ENCODE assay signal across 16 cellular contexts in the genomic region with DNA sequence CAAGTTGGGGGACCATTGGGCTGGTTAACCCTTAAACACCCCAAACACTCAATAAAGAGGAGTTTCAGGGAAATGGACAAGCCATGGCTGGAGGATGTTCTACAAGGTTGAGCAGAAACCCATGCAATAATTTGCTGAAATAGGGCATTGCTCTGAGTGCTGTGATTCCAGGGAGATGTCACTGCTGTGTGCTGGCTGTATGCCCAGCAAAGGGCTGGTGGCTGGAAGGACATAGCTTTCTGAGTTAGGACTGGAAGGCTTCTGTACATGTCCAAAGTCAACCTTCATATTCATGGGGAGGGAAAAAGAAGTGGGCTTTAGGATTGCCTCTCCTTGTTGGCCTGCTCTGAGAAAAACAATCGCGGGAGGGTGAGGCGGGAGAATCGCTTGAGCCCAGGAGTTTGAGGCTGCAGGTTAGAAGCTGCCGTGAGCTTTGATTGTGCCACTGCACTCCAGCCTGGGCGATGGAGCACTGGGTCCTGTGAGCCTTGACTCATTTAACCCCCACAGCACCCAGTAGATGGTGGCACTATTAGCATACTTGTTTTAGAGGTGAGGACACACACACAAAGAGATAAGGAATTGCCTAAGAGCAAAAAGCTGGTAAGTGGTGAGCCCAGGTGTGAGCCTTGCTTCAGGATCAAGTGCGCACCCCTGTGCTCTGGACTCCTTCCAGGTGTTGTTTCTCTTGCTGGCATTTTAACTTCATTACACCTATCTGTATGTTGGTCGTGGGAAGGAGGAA. TPM values are rescaled to one million over a fixed set of nuclear protein-coding genes. Genes with fewer than 3 reads are reported as not detected.
A peak's percentile ranks its signal among the peaks of the same experiment; 100 is the strongest.
DNase-seq lines count a peak whose midpoint lies in the region; ATAC-seq, FAIRE-seq and TF ChIP-seq lines count a peak whose summit lies in the region.
"Had no signal": no experiment of that assay in that cellular context is flagged by ENCODE, and none has a peak within 500 bp of the region (broad histone marks: within the 10 kb centered on the region; RNA-seq: fewer than 3 reads in every experiment).

No MANE protein-coding gene starts in this region.

- POLR2A ChIA-PET in CD4-positive, alpha-beta T cell (lab: Charles Lee) = interaction anchor here (1.3 to 2.3 kb wide), 3 partner anchors 46 to 153 kb away, joined by 4 to 6 read pairs (median 5); a partner anchor contains a TSS
- POLR2A ChIA-PET in K562 (lab: Yijun Ruan, JAX) = interaction anchor here (0.6 to 0.7 kb wide), 2 partner anchors 11 kb away, joined by 3 read pairs; no protein-coding TSS in a partner anchor

- peak overlapping the region; percentile 71 for H3K4me2 ChIP-seq in GM23338
- H3K4me2 ChIP-seq in K562 (ENCODE audit: insufficient read depth, low read length) = 0 out of 2 replicates have a peak overlapping the region, but pooled peaks have one; percentile 28

- 12% methylated on average over 8 of the region's 8 CpGs for WGBS in K562 (ENCODE audit: insufficient coverage, low coverage, missing lambda C conversion rate)

- TF ChIP-seq POLR2A in K562 (conservative IDR thresholded peaks at IDR 0.05) = no peak

- H3K4me1 ChIP-seq in GM23338 (ENCODE audit: insufficient read depth) (peaks cover 8% of the 10 kb centered on the region; the same call in 1 of the 2 replicates), K562 (replicated peaks in 1 of 2; ENCODE audit: control insufficient read depth in 2 of 2, insufficient read depth in 2 of 2, low read length in 2 of 2) (peaks cover 0 to 4% of the 10 kb centered on the region in 2 experiments; a peak in 1 of 5 replicates)

- H3K4me3 ChIP-seq in GM23338 (peak overlapping the region; percentile 47), K562 (no peak overlapping the region)

- H3K79me2 ChIP-seq in GM23338 (replicated peaks; ENCODE audit: insufficient read depth) (no peaks in the 10 kb centered on the region), K562 (ENCODE audit: control insufficient read depth, insufficient read depth, low read length) (no peaks in the 10 kb centered on the region)

- H3K36me3 Mint-ChIP-seq in CD4-positive, alpha-beta T cell (ENCODE audit: low read depth) = no peaks in the 10 kb centered on the region
- H3K36me3 Mint-ChIP-seq in GM23338 (ENCODE audit: low read depth) = no peaks in the 10 kb centered on the region
- H3K36me3 Mint-ChIP-seq: immature natural killer cell had no signal

- no TSS peak for BruUV-seq in K562 (replicated peaks; lab: Mats Ljungman, UMichigan)

- no peak for DNase-seq in CD4-positive, alpha-beta T cell
- DNase-seq in GM23338 (ENCODE audit: low spot score) = no peak
- no peak for DNase-seq in K562 (ENCODE audit: extremely low read depth in 1 of 4, low spot score in 3 of 4)
- DNase-seq in medulla oblongata (ENCODE audit: extremely low spot score) = peak; percentile 33
- DNase-seq in left colon = no peak
- DNase-seq in retina = no peak
- DNase-seq in GM03348 (ENCODE audit: low spot score) = no peak
- DNase-seq: activated CD4-positive, CD25-positive, alpha-beta regulatory T cell treated with anti-CD3 and anti-CD28 coated beads, Interleukin-2, amount 50 U/mL, for 72 hours; aorta; immature natural killer cell; MV-4-11; NCI-H226 had no signal

- H3K9me3 ChIP-seq in CD4-positive, alpha-beta T cell (ENCODE audit: control insufficient read depth, low read length) = no peaks in the 10 kb centered on the region
- H3K9me3 ChIP-seq in K562 (replicated peaks; ENCODE audit: control insufficient read depth, insufficient read depth, low read depth, low read length) = no peaks in the 10 kb centered on the region

- TF ChIP-seq CTCF in CD4-positive, alpha-beta T cell (IDR thresholded peaks at IDR 0.05) = no peak
- TF ChIP-seq CTCF in GM23338 (conservative IDR thresholded peaks at IDR 0.05; ENCODE audit: low read depth in 2 of 2) (no peak), K562 (IDR thresholded peaks at IDR 0.05 in 2 of 3, conservative IDR thresholded peaks at IDR 0.05 in 1 of 3; ENCODE audit: insufficient read depth in 2 of 3, low read depth in 1 of 3, low read length in 3 of 3) (no peak)

- H3K9me1 ChIP-seq in K562 (ENCODE audit: control insufficient read depth, insufficient read depth, low read length) = no peaks in the 10 kb centered on the region

- in situ Hi-C loops in K562 (cut with MboI) = loop anchor here (25.0 kb wide), 1 partner anchor 598 kb away; no protein-coding TSS in a partner anchor

- no peak for TF ChIP-seq RAD21 in K562 (CRISPR knock-in tag; conservative IDR thresholded peaks at IDR 0.05 in 1 of 2, IDR thresholded peaks at IDR 0.05 in 1 of 2)

- no peak for FAIRE-seq in K562 (lab: Jason Lieb, UNC)

- peaks cover 11% of the 10 kb centered on the region for H3K4me1 Mint-ChIP-seq in CD4-positive, alpha-beta T cell (ENCODE audit: low read depth)
- peaks cover 11% of the 10 kb centered on the region for H3K4me1 Mint-ChIP-seq in GM23338

- TF ChIP-seq EP300 in K562 (IDR thresholded peaks at IDR 0.05; ENCODE audit: low read length) = no peak

- no peaks in the 10 kb centered on the region for H3K9me3 Mint-ChIP-seq in CD4-positive, alpha-beta T cell
- H3K9me3 Mint-ChIP-seq in GM23338 = no peaks in the 10 kb centered on the region
- H3K9me3 Mint-ChIP-seq: immature natural killer cell, nephron had no signal

- ATAC-seq in CD4-positive, alpha-beta T cell (ENCODE audit: poor library complexity) = no peak
- ATAC-seq in GM23338 (peak; percentile 53), K562 (no peak; the same call in 2 of the 3 replicates), HG03025 (IDR thresholded peaks at IDR 0.05; ENCODE audit: low FRiP score, unreplicated experiment) (no peak), left colon (no peak)

- H3K27ac ChIP-seq in CD4-positive, alpha-beta T cell (ENCODE audit: low read depth, low read length) = no peak overlapping the region
- H3K27ac ChIP-seq in GM23338 (ENCODE audit: low read depth) (no peak overlapping the region), K562 (ENCODE audit: extremely low read depth, low read depth, low read length) (no peak overlapping the region)

- H3F3A ChIP-seq in GM23338 (replicated peaks; ENCODE audit: low read depth) = no peaks in the 10 kb centered on the region

- CTCF ChIA-PET in CD4-positive, alpha-beta T cell (lab: Charles Lee) = interaction anchor here (0.7 kb wide), 1 partner anchor 458 kb away, joined by 3 read pairs; no protein-coding TSS in a partner anchor
- CTCF ChIA-PET in K562 (lab: Yijun Ruan, JAX; ENCODE audit: low intra/inter-chr PET ratio) = no interaction called here

- intact Hi-C loops in CD4-positive, alpha-beta T cell (cut with DNase I, micrococcal nuclease) = no loop called here
- intact Hi-C loops in K562 (cut with micrococcal nuclease) (no loop called here), left colon (cut with DNase I, micrococcal nuclease) (no loop called here)

- no peaks in the 10 kb centered on the region for H3K9me2 ChIP-seq in GM23338 (ENCODE audit: insufficient read depth)

- H3K27me3 Mint-ChIP-seq in CD4-positive, alpha-beta T cell = peaks cover 34% of the 10 kb centered on the region
- H3K27me3 Mint-ChIP-seq in GM23338 (ENCODE audit: insufficient read depth, low read depth, poor library complexity) = peaks cover 17% of the 10 kb centered on the region

- H3K27ac Mint-ChIP-seq in CD4-positive, alpha-beta T cell = no peak overlapping the region
- no peak overlapping the region for H3K27ac Mint-ChIP-seq in GM23338
- H3K27ac Mint-ChIP-seq: immature natural killer cell, nephron had no signal

- H3K4me3 Mint-ChIP-seq in CD4-positive, alpha-beta T cell = peak overlapping the region; percentile 70
- H3K4me3 Mint-ChIP-seq in GM23338 = peak overlapping the region; percentile 64
- H3K4me3 Mint-ChIP-seq: immature natural killer cell had no signal

- H4K20me1 ChIP-seq in GM23338 (replicated peaks; ENCODE audit: insufficient read depth) (no peaks in the 10 kb centered on the region), K562 (replicated peaks; ENCODE audit: control insufficient read depth, insufficient read depth, low read length) (no peaks in the 10 kb centered on the region)

- peak overlapping the region; percentile 73 for H2AFZ ChIP-seq in GM23338
- H2AFZ ChIP-seq in K562 (ENCODE audit: low read depth, low read length) = 0 out of 2 replicates have a peak overlapping the region, but pooled peaks have one; percentile 19

- H3K27me3 ChIP-seq in CD4-positive, alpha-beta T cell (ENCODE audit: control insufficient read depth, insufficient read depth, low read length) = no peaks in the 10 kb centered on the region
- H3K27me3 ChIP-seq in GM23338 (ENCODE audit: insufficient read depth) (peaks cover 27% of the 10 kb centered on the region), K562 (ENCODE audit: control insufficient read depth in 2 of 2, insufficient read depth in 2 of 2, low read length in 2 of 2) (peaks cover 22 to 31% of the 10 kb centered on the region in 2 experiments; a peak in 4 of 5 replicates)

- no peak overlapping the region for H3K9ac ChIP-seq in K562 (ENCODE audit: insufficient read depth in 1 of 2, low read depth in 2 of 2, low read length in 2 of 2)

- H3K36me3 ChIP-seq in GM23338 (ENCODE audit: insufficient read depth) = no peaks in the 10 kb centered on the region
- no peaks in the 10 kb centered on the region for H3K36me3 ChIP-seq in K562 (ENCODE audit: control insufficient read depth, insufficient read depth, low read length)

RNA-seq across cellular contexts. Expression of a gene that starts 20.4 kb away (rescaled TPM):
- not detected for total RNA-seq in CD4-positive, alpha-beta T cell
- total RNA-seq in GM23338 (2014; rRNA removed; shearing (Covaris generic)) = not detected in 2 replicates
- not detected in 2 replicates for polyA plus RNA-seq in GM23338 (2016; fragmentation: Nextera tagmentation; extraction: Ambion mirVana)
- total RNA-seq in K562 (2011; cell fraction: chromatin; rRNA removed; ENCODE audit: low replicate concordance) = not detected in 2 replicates
- not detected in 2 replicates for total RNA-seq in K562 (2011; cell fraction: nucleolus; rRNA removed)
- not detected in 2 replicates for total RNA-seq in K562 (2011; cell fraction: nucleoplasm; rRNA removed)
- total RNA-seq in K562 (2014; rRNA removed) = not detected in 2 replicates
- total RNA-seq in K562 (2014; rRNA removed; fragmentation: Illumina TruSeq; extraction: Trizol) = not detected in 2 replicates
- total RNA-seq in K562 (2015; rRNA removed; fragmentation: Illumina TruSeq; extraction: Trizol) = not detected in 2 replicates
- not detected in 2 replicates for total RNA-seq in K562 (2021)
- not detected in 2 replicates for polyA plus RNA-seq in K562 (2011; rRNA removed)
- polyA plus RNA-seq in K562 (2011; cell fraction: cytosol; rRNA removed) = not detected in 2 replicates
- polyA plus RNA-seq in K562 (2011; cell fraction: nucleus; rRNA removed) = not detected in 2 replicates
- polyA plus RNA-seq in K562 (2012) = not detected in 2 replicates
- not detected in 2 replicates for polyA plus RNA-seq in K562 (2014; fragmentation: Illumina TruSeq; extraction: Trizol)
- not detected for polyA plus RNA-seq in K562 (2014; fragmentation: Nextera tagmentation; extraction: Ambion mirVana)
- not detected in 2 replicates for polyA plus RNA-seq in K562 (2014; rRNA removed)
- polyA minus RNA-seq in K562 (2011; rRNA and poly(A)+ RNA removed) = not detected in 2 replicates
- polyA minus RNA-seq in K562 (2011; cell fraction: cytosol; rRNA and poly(A)+ RNA removed) = not detected in 2 replicates
- polyA minus RNA-seq in K562 (2011; cell fraction: nucleus; rRNA and poly(A)+ RNA removed) = not detected in 2 replicates
- total RNA-seq in left colon = not detected
- total RNA-seq: aorta, HT-29, subcutaneous adipose tissue had no signal
- polyA plus RNA-seq: aorta, immature natural killer cell had no signal

RNA-seq across cellular contexts. Expression of a gene that starts 46.8 kb away (rescaled TPM):
- 10 to 100 TPM; 16.5 to 19.0 TPM for total RNA-seq in CD4-positive, alpha-beta T cell
- total RNA-seq in GM23338 (2014; rRNA removed; shearing (Covaris generic)) = 45.0 and 47.6 TPM in 2 replicates
- polyA plus RNA-seq in GM23338 (2016; fragmentation: Nextera tagmentation; extraction: Ambion mirVana) (42.6 and 56.1 TPM in 2 replicates), K562 (2011; rRNA removed) (18.5 and 28.5 TPM in 2 replicates), K562 (2014; fragmentation: Illumina TruSeq; extraction: Trizol) (33.2 and 39.8 TPM in 2 replicates), K562 (2014; fragmentation: Nextera tagmentation; extraction: Ambion mirVana) (10 to 100 TPM; 22.0 to 30.2 TPM), K562 (2014; rRNA removed) (29.8 and 32.1 TPM in 2 replicates)
- total RNA-seq in K562 (2011; cell fraction: chromatin; rRNA removed; ENCODE audit: low replicate concordance) = 3.5 and 7.0 TPM in 2 replicates
- total RNA-seq in K562 (2011; cell fraction: nucleolus; rRNA removed) = 1.7 and 2.9 TPM in 2 replicates
- 3.9 and 8.0 TPM in 2 replicates for total RNA-seq in K562 (2011; cell fraction: nucleoplasm; rRNA removed)
- total RNA-seq in K562 (2014; rRNA removed) (18.8 and 19.3 TPM in 2 replicates), K562 (2014; rRNA removed; fragmentation: Illumina TruSeq; extraction: Trizol) (35.1 and 41.7 TPM in 2 replicates), K562 (2015; rRNA removed; fragmentation: Illumina TruSeq; extraction: Trizol) (33.4 and 36.9 TPM in 2 replicates), K562 (2021) (21.6 and 22.1 TPM in 2 replicates), left colon (10 to 100 TPM; 13.3 to 16.7 TPM)
- 2.9 and 7.9 TPM in 2 replicates for polyA plus RNA-seq in K562 (2011; cell fraction: cytosol; rRNA removed)
- 3.1 and 3.7 TPM in 2 replicates for polyA plus RNA-seq in K562 (2011; cell fraction: nucleus; rRNA removed)
- 27.6 and 38.2 TPM in 2 replicates for polyA plus RNA-seq in K562 (2012)
- 12.8 and 13.2 TPM in 2 replicates for polyA minus RNA-seq in K562 (2011; rRNA and poly(A)+ RNA removed)
- 4.3 and 6.9 TPM in 2 replicates for polyA minus RNA-seq in K562 (2011; cell fraction: cytosol; rRNA and poly(A)+ RNA removed)
- 4.3 and 6.6 TPM in 2 replicates for polyA minus RNA-seq in K562 (2011; cell fraction: nucleus; rRNA and poly(A)+ RNA removed)
